18 cellular contexts compared by ENCODE assay signal in genomic region chr22:20153945-20154344, GRCh38. TPM values are rescaled to one million over a fixed set of nuclear protein-coding genes. Genes with fewer than 3 reads are reported as not detected.
DNase-seq lines count a peak whose midpoint lies in the region; ATAC-seq and TF ChIP-seq lines count a peak whose summit lies in the region.
"Had no signal": no experiment of that assay in that cellular context is flagged by ENCODE, and none has a peak within 500 bp of the region (broad histone marks: within the 10 kb centered on the region; RNA-seq: fewer than 3 reads in every experiment).

No MANE protein-coding gene starts in this region.

- no peak overlapping the region for H4K91ac ChIP-seq in mesenchymal stem cell (ENCODE audit: low read length)

- no peak overlapping the region for H2AFZ ChIP-seq in mesenchymal stem cell (ENCODE audit: low read depth, low read length)

- no peak overlapping the region for H2BK15ac ChIP-seq in mesenchymal stem cell (ENCODE audit: low read depth, poor library complexity, severe bottlenecking)

- H3K27me3 Mint-ChIP-seq in activated CD4-positive, alpha-beta T cell treated with anti-CD3 and anti-CD28 coated beads, Interleukin-2, amount 10 ng/mL, durations not matched to agents 7 days and 5 days = peaks cover 2% of the 10 kb centered on the region

- H3K36me3 Mint-ChIP-seq in activated CD4-positive, alpha-beta T cell treated with anti-CD3 and anti-CD28 coated beads, Interleukin-2, amount 10 ng/mL, durations not matched to agents 7 days and 5 days (ENCODE audit: low read depth) = no peaks in the 10 kb centered on the region
- H3K36me3 Mint-ChIP-seq: activated naive CD8-positive, alpha-beta T cell treated with anti-CD3 and anti-CD28 coated beads, Interleukin-2, amount 10 ng/mL, durations not matched to agents 7 days and 5 days; naive thymus-derived CD4-positive, alpha-beta T cell had no signal

- peak overlapping the region in 1 of 2 experiments; percentile 76 for H3K14ac ChIP-seq in mesenchymal stem cell (ENCODE audit: low read length in 2 of 2)

- DNase-seq in GM10266 (ENCODE audit: extremely low spot score) (no peak), astrocyte of the spinal cord (ENCODE audit: low read depth, low spot score) (no peak), mesenchymal stem cell (no peak), sigmoid colon (no peak)
- no peak for DNase-seq in stimulated activated naive CD8-positive, alpha-beta T cell treated with anti-CD3 and anti-CD28 coated beads, Interleukin-15, Interleukin-2, amounts not matched to agents 100 U/mL and 50 U/mL, for 24 hours
- DNase-seq in activated CD4-positive, alpha-beta T cell treated with anti-CD3 and anti-CD28 coated beads, Interleukin-2, amount 10 ng/mL, durations not matched to agents 7 days and 5 days = no peak
- DNase-seq: activated CD4-positive, CD25-positive, alpha-beta regulatory T cell; activated CD8-positive, alpha-beta memory T cell treated with anti-CD3 and anti-CD28 coated beads for 24 hours; activated naive CD8-positive, alpha-beta T cell treated with anti-CD3 and anti-CD28 coated beads, Interleukin-2, amount 10 ng/mL, durations not matched to agents 7 days and 5 days; naive thymus-derived CD4-positive, alpha-beta T cell; NCI-H187 treated with DMSO at 0.1 percent for 48 hours; NCI-H524 treated with DMSO at 0.1 percent for 48 hours; Right ventricle myocardium superior; small intestine had no signal

- H3K4me2 ChIP-seq in mesenchymal stem cell (ENCODE audit: low read length, poor library complexity, severe bottlenecking) = no peak overlapping the region

- peaks cover 0 to 7% of the 10 kb centered on the region in 2 experiments for H3K36me3 ChIP-seq in mesenchymal stem cell (ENCODE audit: control insufficient read depth in 1 of 2, insufficient read depth in 2 of 2, low read depth in 1 of 2, low read length in 2 of 2)
- H3K36me3 ChIP-seq in sigmoid colon = no peaks in the 10 kb centered on the region
- H3K36me3 ChIP-seq: thoracic aorta had no signal

- H3K18ac ChIP-seq in mesenchymal stem cell (ENCODE audit: low read depth in 1 of 2, low read length in 2 of 2) = peak overlapping the region in 1 of 2 experiments; percentile 42

- no peak overlapping the region for H3K27ac Mint-ChIP-seq in activated CD4-positive, alpha-beta T cell treated with anti-CD3 and anti-CD28 coated beads, Interleukin-2, amount 10 ng/mL, durations not matched to agents 7 days and 5 days
- H3K27ac Mint-ChIP-seq: activated naive CD8-positive, alpha-beta T cell treated with anti-CD3 and anti-CD28 coated beads, Interleukin-2, amount 10 ng/mL, durations not matched to agents 7 days and 5 days; naive thymus-derived CD4-positive, alpha-beta T cell; T-helper 1 cell treated with Interleukin-12 subunit alpha and Interleukin-12 subunit beta and Interleukin-4 antibody, amounts not matched to agents 30 μg/mL and 1 μg/mL, for 36 hours had no signal

- 74% methylated on average over 16 of the region's 16 CpGs for WGBS in mesenchymal stem cell
- 61 to 76% methylated on average over 16 of the region's 16 CpGs for WGBS in sigmoid colon, 2 donors

- no peak overlapping the region for H2BK120ac ChIP-seq in mesenchymal stem cell (ENCODE audit: low read depth, low read length)

- no peak overlapping the region for H3K27ac ChIP-seq in mesenchymal stem cell (ENCODE audit: low read length, poor library complexity, severe bottlenecking)
- H3K27ac ChIP-seq in sigmoid colon = no peak overlapping the region
- H3K27ac ChIP-seq: dorsolateral prefrontal cortex, thoracic aorta had no signal

- H3K4me3 Mint-ChIP-seq in activated CD4-positive, alpha-beta T cell treated with anti-CD3 and anti-CD28 coated beads, Interleukin-2, amount 10 ng/mL, durations not matched to agents 7 days and 5 days = no peak overlapping the region
- H3K4me3 Mint-ChIP-seq: activated naive CD8-positive, alpha-beta T cell treated with anti-CD3 and anti-CD28 coated beads, Interleukin-2, amount 10 ng/mL, durations not matched to agents 7 days and 5 days; T-helper 1 cell treated with Interleukin-12 subunit alpha and Interleukin-12 subunit beta and Interleukin-4 antibody, amounts not matched to agents 30 μg/mL and 1 μg/mL, for 36 hours had no signal

- no peak for TF ChIP-seq EP300 in sigmoid colon (IDR thresholded peaks at IDR 0.05)

- peak overlapping the region; percentile 55 for H4K8ac ChIP-seq in mesenchymal stem cell (ENCODE audit: low read length)

- intact Hi-C loops in sigmoid colon (cut with DNase I) = no loop called here

- H3K4me1 ChIP-seq in mesenchymal stem cell (ENCODE audit: control insufficient read depth, insufficient read depth, low read depth, low read length) = peaks cover 10% of the 10 kb centered on the region
- H3K4me1 ChIP-seq in sigmoid colon = peaks cover 0 to 3% (median 0%) of the 10 kb centered on the region in 4 donors

- H3K9me3 Mint-ChIP-seq in activated CD4-positive, alpha-beta T cell treated with anti-CD3 and anti-CD28 coated beads, Interleukin-2, amount 10 ng/mL, durations not matched to agents 7 days and 5 days = no peaks in the 10 kb centered on the region
- H3K9me3 Mint-ChIP-seq: activated naive CD8-positive, alpha-beta T cell treated with anti-CD3 and anti-CD28 coated beads, Interleukin-2, amount 10 ng/mL, durations not matched to agents 7 days and 5 days; naive thymus-derived CD4-positive, alpha-beta T cell; T-helper 1 cell treated with Interleukin-12 subunit alpha and Interleukin-12 subunit beta and Interleukin-4 antibody, amounts not matched to agents 30 μg/mL and 1 μg/mL, for 36 hours had no signal

- no peak overlapping the region for H2BK5ac ChIP-seq in mesenchymal stem cell (ENCODE audit: low read depth, low read length, poor library complexity, severe bottlenecking)

- peaks cover 4% of the 10 kb centered on the region for H3K4me1 Mint-ChIP-seq in activated CD4-positive, alpha-beta T cell treated with anti-CD3 and anti-CD28 coated beads, Interleukin-2, amount 10 ng/mL, durations not matched to agents 7 days and 5 days
- H3K4me1 Mint-ChIP-seq: activated naive CD8-positive, alpha-beta T cell treated with anti-CD3 and anti-CD28 coated beads, Interleukin-2, amount 10 ng/mL, durations not matched to agents 7 days and 5 days had no signal

- H3K79me1 ChIP-seq in mesenchymal stem cell (replicated peaks; ENCODE audit: low read length, poor library complexity, severe bottlenecking) = no peaks in the 10 kb centered on the region

- TF ChIP-seq POLR2A in sigmoid colon (IDR thresholded peaks at IDR 0.05) = no peak

- no peak overlapping the region for H3K9ac ChIP-seq in mesenchymal stem cell (ENCODE audit: low read length)

- POLR2A ChIA-PET in activated CD4-positive, alpha-beta T cell treated with anti-CD3 and anti-CD28 coated beads, Interleukin-2, amount 10 ng/mL, durations not matched to agents 7 days and 5 days (lab: Charles Lee) = interaction anchor here (0.6 kb wide), 1 partner anchor 262 kb away, joined by 4 read pairs; no protein-coding TSS in a partner anchor

- TF ChIP-seq CTCF in GM10266 (IDR thresholded peaks at IDR 0.05; ENCODE audit: control insufficient read depth, insufficient read depth, low read depth, missing control alignments) (peak; percentile 6), astrocyte of the spinal cord (IDR thresholded peaks at IDR 0.05; ENCODE audit: low read depth, low read length) (peak; percentile 9), sigmoid colon (IDR thresholded peaks at IDR 0.05) (no peak)

- no peak overlapping the region for H3K23ac ChIP-seq in mesenchymal stem cell (ENCODE audit: low read length in 2 of 2)

- ATAC-seq in stimulated activated naive CD8-positive, alpha-beta T cell treated with anti-CD3 and anti-CD28 coated beads, Interleukin-15, Interleukin-2, amounts not matched to agents 100 U/mL and 50 U/mL, for 24 hours = no peak
- ATAC-seq: esophagus mucosa; naive thymus-derived CD4-positive, alpha-beta T cell had no signal

- CTCF ChIA-PET in activated CD4-positive, alpha-beta T cell treated with anti-CD3 and anti-CD28 coated beads, Interleukin-2, amount 10 ng/mL, durations not matched to agents 7 days and 5 days (lab: Charles Lee) = no interaction called here

- H3K4me3 ChIP-seq in astrocyte of the spinal cord (ENCODE audit: low read depth, low read length) (no peak overlapping the region), mesenchymal stem cell (ENCODE audit: insufficient read depth in 1 of 2, low read depth in 1 of 2, low read length in 2 of 2) (no peak overlapping the region), sigmoid colon (no peak overlapping the region)
- H3K4me3 ChIP-seq: thoracic aorta had no signal

- in situ Hi-C loops in astrocyte of the spinal cord (cut with HindIII; ENCODE audit: low sequenced_read_pairs) = no loop called here

- no peak overlapping the region for H2BK12ac ChIP-seq in mesenchymal stem cell (ENCODE audit: low read length in 2 of 2)

- no peak overlapping the region for H3K4ac ChIP-seq in mesenchymal stem cell (ENCODE audit: low read depth in 1 of 2, low read length in 2 of 2)

- peaks cover 10 to 41% of the 10 kb centered on the region in 2 experiments for H3K27me3 ChIP-seq in mesenchymal stem cell (ENCODE audit: control insufficient read depth in 1 of 2, insufficient read depth in 1 of 2, low read length in 2 of 2)
- H3K27me3 ChIP-seq in sigmoid colon = peaks cover 0 to 28% (median 14%) of the 10 kb centered on the region in 3 donors
- H3K27me3 ChIP-seq: dorsolateral prefrontal cortex had no signal

- H2AK5ac ChIP-seq in mesenchymal stem cell (ENCODE audit: low read length, severe bottlenecking) = no peak overlapping the region

- H3K9me3 ChIP-seq in mesenchymal stem cell (ENCODE audit: control insufficient read depth, low read length) = no peaks in the 10 kb centered on the region
- H3K9me3 ChIP-seq in sigmoid colon = no peaks in the 10 kb centered on the region
- H3K9me3 ChIP-seq: thoracic aorta had no signal

RNA-seq across cellular contexts. Expression of gene CCDC188, which starts 3.1 kb away (rescaled TPM):
- not detected for polyA plus RNA-seq in mesenchymal stem cell (2013, experiment 1 of 2)
- polyA plus RNA-seq in mesenchymal stem cell (2013, experiment 2 of 2) = not detected
- total RNA-seq in activated CD4-positive, alpha-beta T cell treated with anti-CD3 and anti-CD28 coated beads, Interleukin-2, amount 10 ng/mL, durations not matched to agents 7 days and 5 days = under 1 TPM; 0.12 to 0.23 TPM
- under 1 TPM in 1 of 4 donors, not detected in 3; 0.41 TPM for total RNA-seq in sigmoid colon
- 1 to 10 TPM in 1 of 3 donors, not detected in 2; 1.1 TPM for polyA plus RNA-seq in sigmoid colon
- total RNA-seq: naive thymus-derived CD4-positive, alpha-beta T cell; thoracic aorta had no signal
- polyA plus RNA-seq: naive thymus-derived CD4-positive, alpha-beta T cell had no signal

RNA-seq across cellular contexts. Expression of gene ZDHHC8, which starts 22.3 kb away (rescaled TPM):
- 53.0 TPM for polyA plus RNA-seq in mesenchymal stem cell (2013, experiment 1 of 2)
- polyA plus RNA-seq in mesenchymal stem cell (2013, experiment 2 of 2) = 50.1 TPM
- 10 to 100 TPM; 57.9 to 58.9 TPM for total RNA-seq in activated CD4-positive, alpha-beta T cell treated with anti-CD3 and anti-CD28 coated beads, Interleukin-2, amount 10 ng/mL, durations not matched to agents 7 days and 5 days
- 10 to 100 TPM in 2 of 4 donors, 1 to 10 TPM in 2; 4.6 to 14.3 (median 9.5) TPM for total RNA-seq in sigmoid colon
- polyA plus RNA-seq in sigmoid colon = 10 to 100 TPM in 1 of 3 donors, 1 to 10 TPM in 2; 1.8 to 26.0 (median 4.2) TPM

RNA-seq across cellular contexts. Expression of gene TRMT2A, which starts 36.9 kb away (rescaled TPM):
- 20.4 TPM for polyA plus RNA-seq in mesenchymal stem cell (2013, experiment 1 of 2)
- polyA plus RNA-seq in mesenchymal stem cell (2013, experiment 2 of 2) = 22.5 TPM
- 10 to 100 TPM; 85.5 to 91.4 TPM for total RNA-seq in activated CD4-positive, alpha-beta T cell treated with anti-CD3 and anti-CD28 coated beads, Interleukin-2, amount 10 ng/mL, durations not matched to agents 7 days and 5 days
- total RNA-seq in sigmoid colon = 10 to 100 TPM; 40.0 to 55.1 (median 51.1) TPM
- polyA plus RNA-seq in sigmoid colon = 10 to 100 TPM in 1 of 3 donors, 1 to 10 TPM in 2; 8.6 to 43.7 (median 9.0) TPM

RNA-seq across cellular contexts. Expression of gene RANBP1, which starts 38.0 kb away (rescaled TPM):
- 126 TPM for polyA plus RNA-seq in mesenchymal stem cell (2013, experiment 1 of 2)
- polyA plus RNA-seq in mesenchymal stem cell (2013, experiment 2 of 2) = 125 TPM
- total RNA-seq in activated CD4-positive, alpha-beta T cell treated with anti-CD3 and anti-CD28 coated beads, Interleukin-2, amount 10 ng/mL, durations not matched to agents 7 days and 5 days = 100 to 1,000 TPM; 229 to 234 TPM
- total RNA-seq in sigmoid colon = 100 to 1,000 TPM; 135 to 194 (median 163) TPM
- polyA plus RNA-seq in sigmoid colon = 100 to 1,000 TPM in 1 of 3 donors, 10 to 100 TPM in 2; 67.9 to 163 (median 79.8) TPM

Comparison
In these comparisons a context has a peak if more than half of its experiments do, and no peak if none do; other contexts are left out.
1. CTCF ChIP-seq: peak in GM10266 (single experiment) and astrocyte of the spinal cord (single experiment); none in sigmoid colon (0 of 4).